8 cellular contexts compared by ENCODE assay signal in genomic region chr12:11500222-11500860, GRCh38.
DNase-seq lines count a peak whose midpoint lies in the region; ATAC-seq, FAIRE-seq and TF ChIP-seq lines count a peak whose summit lies in the region.

No MANE protein-coding gene starts in this region.

- H3K36me3 ChIP-seq in WERI-Rb-1: no peaks in the 10 kb centered on the region
- H3K36me3 ChIP-seq in brain microvascular endothelial cell (replicated peaks): no peaks in the 10 kb centered on the region
- no peaks in the 10 kb centered on the region for H3K36me3 ChIP-seq in iPS-15b (ENCODE audit: control insufficient read depth, insufficient read depth, low read length)
- H3K36me3 ChIP-seq in small intestine (ENCODE audit: control insufficient read depth in 2 of 2, insufficient read depth in 2 of 2, low read length in 2 of 2): no peaks in the 10 kb centered on the region

- H3K4me3 ChIP-seq in WERI-Rb-1 (ENCODE audit: low read depth, low read length) (peak overlapping the region; percentile 35), brain microvascular endothelial cell (ENCODE audit: low read depth, low read length) (no peak overlapping the region), iPS-15b (ENCODE audit: low read depth, low read length) (peak overlapping the region; percentile 40), small intestine (ENCODE audit: low read depth in 1 of 2, low read length in 2 of 2) (no peak overlapping the region)

- in situ Hi-C loops in brain microvascular endothelial cell (cut with HindIII; ENCODE audit: low pct_ligation_motif_present, low sequenced_read_pairs): no loop called here

- no peak overlapping the region for H3K9ac ChIP-seq in iPS-15b (ENCODE audit: low read depth, low read length)

- H3K4me1 ChIP-seq in iPS-15b (ENCODE audit: control insufficient read depth, insufficient read depth, low read length): no peaks in the 10 kb centered on the region
- H3K4me1 ChIP-seq in small intestine (ENCODE audit: control insufficient read depth in 2 of 2, insufficient read depth in 1 of 2, low read depth in 1 of 2, low read length in 1 of 2): no peaks in the 10 kb centered on the region

- H3K9me3 ChIP-seq in WERI-Rb-1 (ENCODE audit: severe bottlenecking) (peaks cover 8% of the 10 kb centered on the region), iPS-15b (ENCODE audit: control insufficient read depth, insufficient read depth, low read length) (no peaks in the 10 kb centered on the region), small intestine (ENCODE audit: control insufficient read depth, low read depth) (no peaks in the 10 kb centered on the region)

- ATAC-seq in HG03469 (IDR thresholded peaks at IDR 0.05; ENCODE audit: unreplicated experiment): no peak

- 5 to 24% (median 10%) methylated on average over 39 to 59 of the region's 59 CpGs for WGBS in small intestine, 3 donors

- peaks cover 37% of the 10 kb centered on the region for H3K27me3 ChIP-seq in WERI-Rb-1 (ENCODE audit: insufficient read depth, low read depth, severe bottlenecking)
- no peaks in the 10 kb centered on the region for H3K27me3 ChIP-seq in brain microvascular endothelial cell (replicated peaks)
- H3K27me3 ChIP-seq in iPS-15b (ENCODE audit: control insufficient read depth, insufficient read depth, low read length): peaks cover 33% of the 10 kb centered on the region
- H3K27me3 ChIP-seq in small intestine (ENCODE audit: control insufficient read depth in 2 of 2, insufficient read depth in 2 of 2, low read length in 2 of 2): peaks cover 0 to 2% of the 10 kb centered on the region in 2 donors

- TF ChIP-seq CTCF in WERI-Rb-1 (IDR thresholded peaks at IDR 0.05; ENCODE audit: low read depth, low read length) (no peak), brain microvascular endothelial cell (IDR thresholded peaks at IDR 0.05; ENCODE audit: low read depth, low read length, missing control alignments) (no peak)

- peak; percentile 57 for DNase-seq in EL
- peak; percentile 38 for DNase-seq in KG1 (lab: John Stamatoyannopoulos, UW)
- DNase-seq in WERI-Rb-1: peak; percentile 23
- peak; percentile 46 for DNase-seq in brain microvascular endothelial cell
- DNase-seq in small intestine: peak; percentile 59
- no peak for DNase-seq in MV-4-11 (lab: John Stamatoyannopoulos, UW)

- FAIRE-seq in small intestine (lab: Jason Lieb, UNC): no peak

- H3K27ac ChIP-seq in WERI-Rb-1 (no peak overlapping the region), brain microvascular endothelial cell (no peak overlapping the region), small intestine (ENCODE audit: low read depth in 1 of 2, low read length in 1 of 2) (no peak overlapping the region)

Comparison
In these comparisons a context has a peak if more than half of its experiments do, and no peak if none do; other contexts are left out.
1. H3K4me3 ChIP-seq: peak in WERI-Rb-1 (single experiment) and iPS-15b (single experiment); none in brain microvascular endothelial cell (single experiment) and small intestine (0 of 2).